ENCODE assay signal across 1 cellular context in genomic region chr6:53437557-53438202, GRCh38.
A peak's percentile ranks its signal among the peaks of the same experiment; 100 is the strongest.
TF ChIP-seq lines count a peak whose summit lies in the region.

No MANE protein-coding gene starts in this region.

TF ChIP-seq in GM12878, 131 proteins besides CTCF, POLR2A, EP300 and RAD21 (continued from another document and continues in another):
- no peak for TF ChIP-seq ZBTB4 (CRISPR knock-in tag; IDR thresholded peaks at IDR 0.05)
- no peak for TF ChIP-seq NFYA (IDR thresholded peaks at IDR 0.05; ENCODE audit: borderline replicate concordance, low read depth, low read length)
- no peak for TF ChIP-seq ZBTB40 (IDR thresholded peaks at IDR 0.05; ENCODE audit: borderline replicate concordance)
- peak; percentile 82 for TF ChIP-seq SMC3 (IDR thresholded peaks at IDR 0.05; ENCODE audit: borderline replicate concordance, low read length)
- TF ChIP-seq ATF7 (IDR thresholded peaks at IDR 0.05; ENCODE audit: low read depth), result peak; percentile 56; the same call in 1 of the 2 replicates
- 0 out of 2 replicates have a peak, but pooled peaks have one; percentile 26 for TF ChIP-seq WRNIP1 (IDR thresholded peaks at IDR 0.05; ENCODE audit: borderline replicate concordance, low read depth, low read length)
- no peak for TF ChIP-seq SP1 (IDR thresholded peaks at IDR 0.05; ENCODE audit: low read depth, low read length)
- TF ChIP-seq RAD51 (IDR thresholded peaks at IDR 0.05), result no peak
- TF ChIP-seq SMARCA5 (IDR thresholded peaks at IDR 0.05), result peak; percentile 71; the same call in 1 of the 2 replicates
- TF ChIP-seq ZNF622 (IDR thresholded peaks at IDR 0.05), result no peak
- TF ChIP-seq E2F8 (IDR thresholded peaks at IDR 0.05; ENCODE audit: low read depth, partially characterized antibody), result no peak
- no peak for TF ChIP-seq USF1 (IDR thresholded peaks at IDR 0.05; ENCODE audit: borderline replicate concordance, extremely low read length, insufficient read depth, low read depth, low read length)
- no peak for TF ChIP-seq STAT3 (IDR thresholded peaks at IDR 0.05; ENCODE audit: low read depth, low read length)
- TF ChIP-seq ZBTB11 (CRISPR knock-in tag; IDR thresholded peaks at IDR 0.05), result no peak
- TF ChIP-seq YY1 (IDR thresholded peaks at IDR 0.05; ENCODE audit: low read depth, low read length), result peak; percentile 63
- no peak for TF ChIP-seq ZSCAN29 (IDR thresholded peaks at IDR 0.05)
- peak; percentile 28 to 29; a peak in 2 of 4 replicates for TF ChIP-seq IKZF2 (IDR thresholded peaks at IDR 0.05)
- TF ChIP-seq ZNF24 (IDR thresholded peaks at IDR 0.05), result peak; percentile 44; the same call in 1 of the 2 replicates
- no peak for TF ChIP-seq RCOR1 (conservative IDR thresholded peaks at IDR 0.05; ENCODE audit: low read depth, low read length)
- no peak for TF ChIP-seq CUX1 (IDR thresholded peaks at IDR 0.05; ENCODE audit: insufficient replicate concordance, low read depth, low read length)
- no peak for TF ChIP-seq CHD2 (IDR thresholded peaks at IDR 0.05; ENCODE audit: borderline replicate concordance, low read depth, low read length)
- no peak for TF ChIP-seq BCL3 (IDR thresholded peaks at IDR 0.05; ENCODE audit: borderline replicate concordance, insufficient read depth, low read depth, low read length, poor library complexity, severe bottlenecking)
- TF ChIP-seq RELB (IDR thresholded peaks at IDR 0.05; ENCODE audit: low read depth), result no peak
- no peak for TF ChIP-seq MYC (IDR thresholded peaks at IDR 0.05; ENCODE audit: insufficient read depth, insufficient read length, insufficient replicate concordance, low read length, severe bottlenecking)
- TF ChIP-seq SMAD1 (IDR thresholded peaks at IDR 0.05; ENCODE audit: low read depth, partially characterized antibody), result no peak
- TF ChIP-seq TARDBP (IDR thresholded peaks at IDR 0.05; ENCODE audit: borderline replicate concordance), result no peak
- no peak for TF ChIP-seq FOS (IDR thresholded peaks at IDR 0.05; ENCODE audit: borderline replicate concordance, extremely low read depth, insufficient read length)
- peak; percentile 44; the same call in 1 of the 2 replicates for TF ChIP-seq IKZF1 (conservative IDR thresholded peaks at IDR 0.05)
- TF ChIP-seq RELA (IDR thresholded peaks at IDR 0.05; ENCODE audit: borderline replicate concordance, partially characterized antibody), result no peak
- TF ChIP-seq PAX5 (IDR thresholded peaks at IDR 0.05; ENCODE audit: borderline replicate concordance, low read depth, low read length), result no peak
- TF ChIP-seq NR2F1 (conservative IDR thresholded peaks at IDR 0.05), result no peak
